ENCODE assay signal across 16 cellular contexts in the genomic region with DNA sequence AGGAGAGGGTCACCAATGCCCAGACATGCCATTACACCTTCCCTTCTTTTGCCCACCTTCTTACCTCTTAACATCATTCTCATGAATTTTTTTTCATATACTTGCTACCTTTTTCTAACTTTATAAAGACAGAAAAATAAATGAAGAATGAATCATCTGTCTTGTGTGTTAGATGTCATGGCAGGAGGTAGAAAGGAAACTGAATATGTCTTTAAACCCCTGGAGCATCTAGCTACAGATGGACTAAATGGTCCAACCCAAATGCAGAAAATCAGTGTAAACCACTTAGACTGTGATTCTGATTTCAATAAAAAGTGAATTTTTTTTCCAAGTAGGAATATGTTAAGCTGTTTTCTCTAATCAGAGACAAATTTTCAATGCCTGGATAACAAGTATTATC.
"Had no signal": no experiment of that assay in that cellular context is flagged by ENCODE, and none has a peak within 500 bp of the region (broad histone marks: within the 10 kb centered on the region; RNA-seq: fewer than 3 reads in every experiment).

No MANE protein-coding gene starts in this region.

- H3K27ac Mint-ChIP-seq: activated B cell treated with CpG ODN at 0.5 μM for 24 hours; activated CD4-positive, alpha-beta memory T cell treated with anti-CD3 and anti-CD28 coated beads, Interleukin-2, amount 10 ng/mL, durations not matched to agents 7 days and 5 days; activated CD4-positive, alpha-beta T cell treated with anti-CD3 and anti-CD28 coated beads, Interleukin-2, amount 10 ng/mL, durations not matched to agents 24 days and 14 days; activated T-helper 17 cell treated with anti-CD3 and anti-CD28 coated beads, Interleukin-2, amount 50 U/mL, for 72 hours; natural killer cell had no signal

- ATAC-seq: activated T-helper 17 cell treated with anti-CD3 and anti-CD28 coated beads, Interleukin-2, amount 50 U/mL, for 72 hours; natural killer cell had no signal

- H3K27me3 Mint-ChIP-seq: activated B cell treated with CpG ODN at 0.5 μM for 24 hours; activated T-helper 17 cell treated with anti-CD3 and anti-CD28 coated beads, Interleukin-2, amount 50 U/mL, for 72 hours; T-cell had no signal

- H3K27ac ChIP-seq: testis, uterus had no signal

- FAIRE-seq: astrocyte had no signal

- H3K4me3 ChIP-seq: lung, testis, uterus had no signal

- H3K36me3 ChIP-seq: uterus had no signal

- H3K36me3 Mint-ChIP-seq: natural killer cell, T-cell had no signal

- H3K4me1 ChIP-seq: testis, uterus had no signal

- H3K4me1 Mint-ChIP-seq: natural killer cell had no signal

- H3K4me3 Mint-ChIP-seq: activated B cell treated with CpG ODN at 0.5 μM for 24 hours; activated CD4-positive, alpha-beta memory T cell treated with anti-CD3 and anti-CD28 coated beads, Interleukin-2, amount 10 ng/mL, durations not matched to agents 7 days and 5 days; activated CD4-positive, alpha-beta T cell treated with anti-CD3 and anti-CD28 coated beads, Interleukin-2, amount 10 ng/mL, durations not matched to agents 24 days and 14 days; activated T-helper 17 cell treated with anti-CD3 and anti-CD28 coated beads, Interleukin-2, amount 50 U/mL, for 72 hours; natural killer cell had no signal

- H3K9me3 ChIP-seq: testis, uterus had no signal

- H3K27me3 ChIP-seq: testis, uterus had no signal

- H3K9me3 Mint-ChIP-seq: activated T-helper 17 cell treated with anti-CD3 and anti-CD28 coated beads, Interleukin-2, amount 50 U/mL, for 72 hours; natural killer cell had no signal

- DNase-seq: activated B cell treated with CpG ODN at 0.5 μM for 24 hours; activated CD4-positive, alpha-beta memory T cell treated with anti-CD3 and anti-CD28 coated beads, Interleukin-2, amount 10 ng/mL, durations not matched to agents 7 days and 5 days; activated CD4-positive, alpha-beta T cell treated with anti-CD3 and anti-CD28 coated beads, Interleukin-2, amount 10 ng/mL, durations not matched to agents 24 days and 14 days; central memory CD4-positive, alpha-beta T cell; effector memory CD4-positive, alpha-beta T cell; foreskin melanocyte; natural killer cell; retina; stimulated activated CD4-positive, alpha-beta T cell treated with anti-CD3 and anti-CD28 coated beads, Interleukin-4, amount 100 ng/mL, for 1 hour; T-cell; testis; trophoblast cell; uterus had no signal
